In the genomic region with DNA sequence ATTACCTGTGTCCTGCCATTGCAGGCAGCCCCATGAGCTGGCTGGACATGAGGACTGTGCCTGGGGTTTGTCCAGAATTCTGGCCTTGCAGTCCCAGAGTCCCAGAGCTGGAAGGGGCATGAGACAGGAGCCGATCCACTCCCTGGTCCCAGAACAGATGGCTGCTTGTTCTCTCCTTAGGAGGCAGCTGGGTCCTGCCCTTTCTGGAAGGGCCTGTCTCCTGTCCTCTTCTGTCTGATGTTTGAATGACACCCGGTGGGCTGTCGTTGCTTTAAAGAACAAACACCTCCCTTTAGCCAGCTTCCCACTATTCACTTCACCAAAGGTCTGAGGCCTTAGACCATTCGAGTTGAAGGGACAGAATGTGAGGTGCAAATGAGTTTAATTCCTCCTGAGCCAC, we compare ENCODE assay signal across 22 cellular contexts.
"Had no signal": no experiment of that assay in that cellular context is flagged by ENCODE, and none has a peak within 500 bp of the region (broad histone marks: within the 10 kb centered on the region; RNA-seq: fewer than 3 reads in every experiment).

No MANE protein-coding gene starts in this region.

- H3K36me3 ChIP-seq: esophagus muscularis mucosa, pancreas, right lobe of liver, upper lobe of left lung had no signal

- H3K4me3 Mint-ChIP-seq: activated CD4-positive, alpha-beta memory T cell treated with anti-CD3 and anti-CD28 coated beads, Interleukin-2, amount 10 ng/mL, durations not matched to agents 7 days and 5 days; activated naive CD8-positive, alpha-beta T cell treated with anti-CD3 and anti-CD28 coated beads, Interleukin-2, amount 10 ng/mL, durations not matched to agents 7 days and 5 days; activated T-helper 17 cell treated with anti-CD3 and anti-CD28 coated beads, Interleukin-2, amount 50 U/mL, for 72 hours; brain; central memory CD8-positive, alpha-beta T cell; memory B cell; naive B cell; T-helper 1 cell treated with Interleukin-12 subunit alpha and Interleukin-12 subunit beta and Interleukin-4 antibody, amounts not matched to agents 30 μg/mL and 1 μg/mL, for 36 hours had no signal

- ATAC-seq: activated T-helper 17 cell treated with anti-CD3 and anti-CD28 coated beads, Interleukin-2, amount 50 U/mL, for 72 hours; mucosa of descending colon; pancreas; right lobe of liver had no signal

- H3K9me3 ChIP-seq: esophagus muscularis mucosa, mucosa of descending colon, pancreas, right lobe of liver, stomach, testis, upper lobe of left lung had no signal

- H3K4me3 ChIP-seq: esophagus muscularis mucosa, mucosa of descending colon, pancreas, right lobe of liver, smooth muscle cell, stomach, testis, upper lobe of left lung had no signal

- H3K27me3 Mint-ChIP-seq: activated T-helper 17 cell treated with anti-CD3 and anti-CD28 coated beads, Interleukin-2, amount 50 U/mL, for 72 hours; central memory CD8-positive, alpha-beta T cell had no signal

- H3K27me3 ChIP-seq: pancreas, testis, upper lobe of left lung had no signal

- H3K4me1 ChIP-seq: right lobe of liver, testis had no signal

- H3K27ac Mint-ChIP-seq: activated CD4-positive, alpha-beta memory T cell treated with anti-CD3 and anti-CD28 coated beads, Interleukin-2, amount 10 ng/mL, durations not matched to agents 7 days and 5 days; activated naive CD8-positive, alpha-beta T cell treated with anti-CD3 and anti-CD28 coated beads, Interleukin-2, amount 10 ng/mL, durations not matched to agents 7 days and 5 days; activated T-helper 17 cell treated with anti-CD3 and anti-CD28 coated beads, Interleukin-2, amount 50 U/mL, for 72 hours; brain; memory B cell; naive B cell; T-helper 1 cell treated with Interleukin-12 subunit alpha and Interleukin-12 subunit beta and Interleukin-4 antibody, amounts not matched to agents 30 μg/mL and 1 μg/mL, for 36 hours had no signal

- DNase-seq: activated CD4-positive, alpha-beta memory T cell treated with anti-CD3 and anti-CD28 coated beads, Interleukin-2, amount 10 ng/mL, durations not matched to agents 7 days and 5 days; activated naive CD4-positive, alpha-beta T cell; activated naive CD8-positive, alpha-beta T cell treated with anti-CD3 and anti-CD28 coated beads, Interleukin-2, amount 10 ng/mL, durations not matched to agents 7 days and 5 days; activated T-cell treated with anti-CD3 and anti-CD28 coated beads, Interleukin-2, amount 50 U/mL, for 1 hour; cortex of kidney; effector CD4-positive, alpha-beta T cell; mucosa of descending colon; naive B cell; pancreas; right lobe of liver; stimulated activated CD4-positive, alpha-beta T cell treated with anti-CD3 and anti-CD28 coated beads, Interleukin-4, amount 100 ng/mL, for 1 hour; stomach; testis; upper lobe of left lung had no signal

- H3K36me3 Mint-ChIP-seq: activated naive CD8-positive, alpha-beta T cell treated with anti-CD3 and anti-CD28 coated beads, Interleukin-2, amount 10 ng/mL, durations not matched to agents 7 days and 5 days; brain had no signal

- H3K4me2 ChIP-seq: smooth muscle cell had no signal

- H3K27ac ChIP-seq: esophagus muscularis mucosa, right lobe of liver, testis, upper lobe of left lung, VCaP had no signal

- H3K9me3 Mint-ChIP-seq: activated CD4-positive, alpha-beta memory T cell treated with anti-CD3 and anti-CD28 coated beads, Interleukin-2, amount 10 ng/mL, durations not matched to agents 7 days and 5 days; activated naive CD8-positive, alpha-beta T cell treated with anti-CD3 and anti-CD28 coated beads, Interleukin-2, amount 10 ng/mL, durations not matched to agents 7 days and 5 days; activated T-helper 17 cell treated with anti-CD3 and anti-CD28 coated beads, Interleukin-2, amount 50 U/mL, for 72 hours; central memory CD8-positive, alpha-beta T cell; memory B cell; T-helper 1 cell treated with Interleukin-12 subunit alpha and Interleukin-12 subunit beta and Interleukin-4 antibody, amounts not matched to agents 30 μg/mL and 1 μg/mL, for 36 hours had no signal
